30 cellular contexts compared by ENCODE assay signal in genomic region chr9:70911791-70912190, GRCh38.
"Had no signal": no experiment of that assay in that cellular context is flagged by ENCODE, and none has a peak within 500 bp of the region (broad histone marks: within the 10 kb centered on the region; RNA-seq: fewer than 3 reads in every experiment).

No MANE protein-coding gene starts in this region.

- H3K4me3 ChIP-seq: ascending aorta had no signal

- DNase-seq: activated CD4-positive, alpha-beta memory T cell treated with anti-CD3 and anti-CD28 coated beads, Interleukin-2, amount 10 ng/mL, durations not matched to agents 7 days and 5 days; activated CD4-positive, alpha-beta T cell treated with anti-CD3 and anti-CD28 coated beads for 1 hour; activated CD4-positive, alpha-beta T cell treated with anti-CD3 and anti-CD28 coated beads for 36 hours; activated CD4-positive, alpha-beta T cell treated with anti-CD3 and anti-CD28 coated beads for 48 hours; activated CD4-positive, alpha-beta T cell treated with anti-CD3 and anti-CD28 coated beads, Interleukin-2, amount 10 ng/mL, durations not matched to agents 7 days and 5 days; activated CD4-positive, alpha-beta T cell treated with anti-CD3 and anti-CD28 coated beads, Interleukin-2, amount 50 U/mL, for 48 hours; activated CD4-positive, CD25-positive, alpha-beta regulatory T cell; activated CD8-positive, alpha-beta memory T cell treated with anti-CD3 and anti-CD28 coated beads for 24 hours; activated CD8-positive, alpha-beta memory T cell treated with anti-CD3 and anti-CD28 coated beads, Interleukin-2, amount 10 ng/mL, durations not matched to agents 7 days and 5 days; activated CD8-positive, alpha-beta memory T cell treated with anti-CD3 and anti-CD28 coated beads, Interleukin-2, amount 50 U/mL, for 48 hours; activated CD8-positive, alpha-beta T cell treated with anti-CD3 and anti-CD28 coated beads, Interleukin-2, amount 10 ng/mL, durations not matched to agents 7 days and 5 days; activated effector memory CD4-positive, alpha-beta T cell treated with Interleukin-2 at 50 U/mL for 16 hours; activated gamma-delta T cell; activated naive CD4-positive, alpha-beta T cell treated with anti-CD3 and anti-CD28 coated beads, Interleukin-2, amount 10 ng/mL, durations not matched to agents 7 days and 5 days; activated naive CD4-positive, alpha-beta T cell treated with Interleukin-2 at 50 U/mL for 16 hours; activated naive CD8-positive, alpha-beta T cell treated with anti-CD3 and anti-CD28 coated beads, Interleukin-2, amount 10 ng/mL, durations not matched to agents 7 days and 5 days; activated naive CD8-positive, alpha-beta T cell treated with anti-CD3 and anti-CD28 coated beads, Interleukin-2, amount 50 U/mL, for 24 hours; activated T-cell treated with anti-CD3 and anti-CD28 coated beads, Interleukin-2, amount 50 U/mL, for 24 hours; activated T-cell treated with anti-CD3 and anti-CD28 coated beads, Interleukin-2, amount 50 U/mL, for 48 hours; amygdala; anterior cingulate cortex; central memory CD4-positive, alpha-beta T cell; T-helper 1 cell; T-helper 2 cell; T-helper 9 cell; WERI-Rb-1 had no signal

- ATAC-seq: activated CD4-positive, alpha-beta T cell treated with anti-CD3 and anti-CD28 coated beads for 36 hours; activated CD4-positive, CD25-positive, alpha-beta regulatory T cell treated with anti-CD3 and anti-CD28 coated beads, Interleukin-2, amount 50 U/mL, for 24 hours; activated CD8-positive, alpha-beta memory T cell treated with anti-CD3 and anti-CD28 coated beads, Interleukin-2, amount 10 ng/mL, durations not matched to agents 7 days and 5 days; activated CD8-positive, alpha-beta T cell treated with anti-CD3 and anti-CD28 coated beads, Interleukin-2, amount 10 ng/mL, durations not matched to agents 7 days and 5 days; activated naive CD8-positive, alpha-beta T cell treated with anti-CD3 and anti-CD28 coated beads, Interleukin-2, amount 50 U/mL, for 24 hours; WTC11 had no signal

- FAIRE-seq: TTC549 had no signal

- H3K9me3 ChIP-seq: ascending aorta had no signal

- H3K27ac ChIP-seq: ascending aorta, WERI-Rb-1 had no signal

- H3K36me3 ChIP-seq: ascending aorta, WERI-Rb-1 had no signal

- H3K27me3 ChIP-seq: ascending aorta had no signal

- H3K4me1 ChIP-seq: ascending aorta had no signal
